18 cellular contexts compared by ENCODE assay signal in the genomic region with DNA sequence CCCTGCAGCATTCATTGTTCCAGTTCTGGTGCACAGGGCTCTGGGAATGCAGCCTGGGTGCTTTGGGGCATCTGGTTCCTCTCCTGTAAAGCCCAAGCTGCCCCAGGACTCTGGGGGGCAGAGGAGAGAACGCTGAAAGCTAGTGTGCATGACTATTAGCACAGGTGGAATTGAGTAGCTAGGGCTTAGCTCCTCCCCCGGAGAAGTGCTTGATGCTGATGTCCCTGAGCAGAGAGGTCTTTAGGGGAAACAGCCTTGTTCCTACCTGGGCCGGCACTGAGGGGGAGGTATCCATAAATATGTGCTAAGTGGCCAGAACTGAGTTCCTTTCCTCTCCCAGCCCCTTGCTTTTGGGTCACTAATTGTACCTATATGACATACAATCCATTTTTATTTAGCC.
"Had no signal": no experiment of that assay in that cellular context is flagged by ENCODE, and none has a peak within 500 bp of the region (broad histone marks: within the 10 kb centered on the region; RNA-seq: fewer than 3 reads in every experiment).

No MANE protein-coding gene starts in this region.

- H3K4me1 Mint-ChIP-seq: natural killer cell had no signal

- H3K36me3 Mint-ChIP-seq: natural killer cell had no signal

- DNase-seq: cerebellar nuclear complex; erythroblast; foreskin keratinocyte; heart left ventricle; hippocampal formation; left colon; mammary epithelial cell; natural killer cell; psoas muscle; retina; right lobe of liver; stimulated activated CD4-positive, alpha-beta T cell treated with anti-CD3 and anti-CD28 coated beads, Interleukin-12 subunit alpha, Interleukin-12 subunit beta, amount 100 ng/mL, for 4 hours; stimulated activated naive CD4-positive, alpha-beta T cell; stomach; substantia nigra; transverse colon had no signal

- H3K27me3 ChIP-seq: right lobe of liver had no signal

- H3K36me3 ChIP-seq: heart left ventricle, right lobe of liver, stomach, thoracic aorta, transverse colon had no signal

- ATAC-seq: foreskin keratinocyte, heart left ventricle, left colon, natural killer cell, psoas muscle, right lobe of liver had no signal

- H3K9me3 ChIP-seq: heart left ventricle, psoas muscle, right lobe of liver, stomach, thoracic aorta, transverse colon had no signal

- H3K4me1 ChIP-seq: foreskin keratinocyte had no signal

- H3K27ac ChIP-seq: foreskin keratinocyte, heart left ventricle, psoas muscle, right lobe of liver, stomach, thoracic aorta, transverse colon had no signal

- H3K27ac Mint-ChIP-seq: dendritic cell treated with granulocyte-macrophage colony-stimulating factor and Interleukin-4, amounts not matched to agents 40 ng/mL and 50 ng/mL, for 4 days; natural killer cell had no signal

- H3K4me3 Mint-ChIP-seq: dendritic cell treated with granulocyte-macrophage colony-stimulating factor and Interleukin-4, amounts not matched to agents 40 ng/mL and 50 ng/mL, for 4 days; natural killer cell had no signal

- H3K9me3 Mint-ChIP-seq: dendritic cell treated with granulocyte-macrophage colony-stimulating factor and Interleukin-4, amounts not matched to agents 40 ng/mL and 50 ng/mL, for 4 days; natural killer cell had no signal

- H3K4me3 ChIP-seq: heart left ventricle, psoas muscle, right lobe of liver, stomach, thoracic aorta, transverse colon had no signal
